19 cellular contexts compared by ENCODE assay signal in genomic region chr9:91458905-91459304, GRCh38. TPM values are rescaled to one million over a fixed set of nuclear protein-coding genes. Genes with fewer than 3 reads are reported as not detected.
DNase-seq lines count a peak whose midpoint lies in the region; ATAC-seq, FAIRE-seq and TF ChIP-seq lines count a peak whose summit lies in the region.
"Had no signal": no experiment of that assay in that cellular context is flagged by ENCODE, and none has a peak within 500 bp of the region (broad histone marks: within the 10 kb centered on the region; RNA-seq: fewer than 3 reads in every experiment).

No MANE protein-coding gene starts in this region.

- H3K36me3 Mint-ChIP-seq in effector memory CD8-positive, alpha-beta T cell (ENCODE audit: insufficient read depth) = no peaks in the 10 kb centered on the region
- H3K36me3 Mint-ChIP-seq in immature natural killer cell = peaks cover 0 to 5% (median 0%) of the 10 kb centered on the region in 3 donors
- H3K36me3 Mint-ChIP-seq in natural killer cell = peaks cover 3% of the 10 kb centered on the region
- H3K36me3 Mint-ChIP-seq: CD14-positive monocyte; CD4-positive, alpha-beta memory T cell had no signal

- no peak for TF ChIP-seq CTCF in natural killer cell (IDR thresholded peaks at IDR 0.05)

- no peak overlapping the region for H3K27ac Mint-ChIP-seq in effector memory CD8-positive, alpha-beta T cell
- H3K27ac Mint-ChIP-seq in immature natural killer cell (peak overlapping the region in 2 of 6 donors; percentile 58 to 72), natural killer cell (peak overlapping the region in 1 of 2 donors; percentile 5)
- H3K27ac Mint-ChIP-seq: CD14-positive monocyte; CD4-positive, alpha-beta memory T cell; GM23338 had no signal

- peaks cover 13% of the 10 kb centered on the region in 2 donors for H3K27me3 Mint-ChIP-seq in effector memory CD8-positive, alpha-beta T cell
- peaks cover 2 to 5% (median 3%) of the 10 kb centered on the region in 3 donors for H3K27me3 Mint-ChIP-seq in immature natural killer cell (ENCODE audit: low read depth in 3 of 3)
- H3K27me3 Mint-ChIP-seq in natural killer cell (ENCODE audit: low read depth in 2 of 2) = peaks cover 0 to 5% of the 10 kb centered on the region in 2 donors

- peak; percentile 24 for ATAC-seq in effector memory CD8-positive, alpha-beta T cell (replicated peaks)
- ATAC-seq in natural killer cell (peak in 2 of 3 donors; percentile 47 to 79), HG02678 (IDR thresholded peaks at IDR 0.05; ENCODE audit: unreplicated experiment) (no peak)
- ATAC-seq: GM23338 had no signal

- no peaks in the 10 kb centered on the region for H3K9me3 Mint-ChIP-seq in effector memory CD8-positive, alpha-beta T cell
- H3K9me3 Mint-ChIP-seq in immature natural killer cell (peaks cover 0 to 2% (median 0%) of the 10 kb centered on the region in 6 donors), natural killer cell (no peaks in the 10 kb centered on the region)
- H3K9me3 Mint-ChIP-seq: GM23338 had no signal

- DNase-seq in GM18507 (ENCODE audit: extremely low spot score, insufficient read length, low read depth) = no peak
- no peak for DNase-seq in effector memory CD8-positive, alpha-beta T cell
- peak; percentile 4 to 9 (median 6) for DNase-seq in immature natural killer cell
- DNase-seq in natural killer cell = no peak
- DNase-seq in activated CD8-positive, alpha-beta memory T cell treated with anti-CD3 and anti-CD28 coated beads, Interleukin-2, amount 50 U/mL, for 48 hours = no peak
- no peak for DNase-seq in NK-92 treated with Interleukin-12 subunit alpha and Interleukin-12 subunit beta, amount 100 ng/mL, for 24 hours (lab: John Stamatoyannopoulos, UW)
- no peak for DNase-seq in midbrain (lab: John Stamatoyannopoulos, UW)
- DNase-seq: 8988T; CD4-positive, alpha-beta memory T cell; DMS153; DMS79; GDM1; HCEC 1CT had no signal

- intact Hi-C loops in natural killer cell (cut with micrococcal nuclease) = no loop called here

- H3K4me1 Mint-ChIP-seq in effector memory CD8-positive, alpha-beta T cell (ENCODE audit: low read depth in 2 of 2) = peaks cover 1 to 7% of the 10 kb centered on the region in 2 donors
- H3K4me1 Mint-ChIP-seq in immature natural killer cell (peaks cover 17 to 26% of the 10 kb centered on the region in 2 donors), natural killer cell (peaks cover 18 to 19% of the 10 kb centered on the region in 2 donors)
- H3K4me1 Mint-ChIP-seq: CD14-positive monocyte; CD4-positive, alpha-beta memory T cell; GM23338 had no signal

- peak; percentile 33 for FAIRE-seq in GM18507 (lab: Jason Lieb, UNC)
- FAIRE-seq: GM12892, H54, HTR-8/SVneo had no signal

- no peak overlapping the region for H3K4me3 Mint-ChIP-seq in effector memory CD8-positive, alpha-beta T cell
- H3K4me3 Mint-ChIP-seq in immature natural killer cell (peak overlapping the region; percentile 34 to 72 (median 43)), natural killer cell (peak overlapping the region; percentile 14)
- H3K4me3 Mint-ChIP-seq: CD14-positive monocyte; CD4-positive, alpha-beta memory T cell; GM23338 had no signal

RNA-seq across cellular contexts. Expression of gene NFIL3, which starts 35.3 kb away (rescaled TPM):
- polyA plus RNA-seq in immature natural killer cell = 10 to 100 TPM in 2 of 3 donors, 1 to 10 TPM in 1; 8.9 to 16.1 (median 14.1) TPM
- total RNA-seq in natural killer cell = 10 to 100 TPM; 94.6 to 98.0 (median 97.0) TPM

Comparison
In these comparisons a context has a peak if more than half of its experiments do, and no peak if none do; other contexts are left out.
1. DNase-seq: peak in immature natural killer cell (3 of 3); none in GM18507 (single experiment), effector memory CD8-positive, alpha-beta T cell (0 of 3), natural killer cell (single experiment), activated CD8-positive, alpha-beta memory T cell treated with anti-CD3 and anti-CD28 coated beads, Interleukin-2, amount 50 U/mL, for 48 hours (single experiment), NK-92 treated with Interleukin-12 subunit alpha and Interleukin-12 subunit beta, amount 100 ng/mL, for 24 hours (single experiment) and midbrain (single experiment).
2. H3K4me3 Mint-ChIP-seq: peak in immature natural killer cell (5 of 5) and natural killer cell (single experiment); none in effector memory CD8-positive, alpha-beta T cell (0 of 2).